Comparison of ENCODE assay signal across 12 cellular contexts in genomic region chr7:66542528-66543373, GRCh38.
DNase-seq lines count a peak whose midpoint lies in the region; ATAC-seq and TF ChIP-seq lines count a peak whose summit lies in the region.
"Had no signal": no experiment of that assay in that cellular context is flagged by ENCODE, and none has a peak within 500 bp of the region (broad histone marks: within the 10 kb centered on the region; RNA-seq: fewer than 3 reads in every experiment).

No MANE protein-coding gene starts in this region.

- no peaks in the 10 kb centered on the region for H3K27me3 ChIP-seq in right cardiac atrium (ENCODE audit: control insufficient read depth, insufficient read depth)
- no peaks in the 10 kb centered on the region for H3K27me3 ChIP-seq in thyroid gland

- peak; percentile 49 to 51 for ATAC-seq in activated naive CD4-positive, alpha-beta T cell treated with anti-CD3 and anti-CD28 coated beads, Interleukin-2, amount 50 U/mL, for 72 hours
- ATAC-seq in right cardiac atrium (peak; percentile 44 to 71), GM19395 (IDR thresholded peaks at IDR 0.05; ENCODE audit: unreplicated experiment) (no peak)

- H3K4me1 Mint-ChIP-seq in activated naive CD4-positive, alpha-beta T cell treated with anti-CD3 and anti-CD28 coated beads, Interleukin-2, amount 10 ng/mL, durations not matched to agents 7 days and 5 days = no peaks in the 10 kb centered on the region
- H3K4me1 Mint-ChIP-seq in activated T-helper 2 cell treated with anti-CD3 and anti-CD28 coated beads, Interferon-gamma antibody, Interleukin-2, Interleukin-4, amounts not matched to agents 10 μg/mL and 5 μg/mL and 100 μg/mL, durations not matched to agents 14 hours and 24 hours and 36 hours (ENCODE audit: low read depth) = peaks cover 3% of the 10 kb centered on the region
- H3K4me1 Mint-ChIP-seq: B cell had no signal

- H3K9me3 ChIP-seq in right cardiac atrium (ENCODE audit: control insufficient read depth, low read length) = no peaks in the 10 kb centered on the region
- no peaks in the 10 kb centered on the region for H3K9me3 ChIP-seq in thyroid gland
- H3K9me3 ChIP-seq: lower lobe of right lung had no signal

- 61% methylated on average over 19 of the region's 19 CpGs for WGBS in right cardiac atrium
- 55 to 59% methylated on average over 19 of the region's 19 CpGs for WGBS in thyroid gland, 2 donors

- H3K27ac ChIP-seq in right cardiac atrium (ENCODE audit: low read length) (no peak overlapping the region), thyroid gland (peak overlapping the region in 1 of 3 donors; percentile 24)
- H3K27ac ChIP-seq: epithelial cell of prostate, lower lobe of right lung had no signal

- H3K36me3 Mint-ChIP-seq in activated naive CD4-positive, alpha-beta T cell treated with anti-CD3 and anti-CD28 coated beads, Interleukin-2, amount 50 U/mL, for 72 hours = no peaks in the 10 kb centered on the region
- peaks cover 10% of the 10 kb centered on the region for H3K36me3 Mint-ChIP-seq in activated naive CD4-positive, alpha-beta T cell treated with anti-CD3 and anti-CD28 coated beads, Interleukin-2, amount 10 ng/mL, durations not matched to agents 7 days and 5 days
- peaks cover 15% of the 10 kb centered on the region for H3K36me3 Mint-ChIP-seq in activated T-helper 2 cell treated with anti-CD3 and anti-CD28 coated beads, Interferon-gamma antibody, Interleukin-2, Interleukin-4, amounts not matched to agents 10 μg/mL and 5 μg/mL and 100 μg/mL, durations not matched to agents 14 hours and 24 hours and 36 hours (ENCODE audit: low read depth)

- TF ChIP-seq CTCF in thyroid gland (IDR thresholded peaks at IDR 0.05) (no peak), GM20000 (IDR thresholded peaks at IDR 0.05; ENCODE audit: extremely low read depth, missing control alignments) (no peak)

- H3K4me3 Mint-ChIP-seq in activated naive CD4-positive, alpha-beta T cell treated with anti-CD3 and anti-CD28 coated beads, Interleukin-2, amount 10 ng/mL, durations not matched to agents 7 days and 5 days = no peak overlapping the region
- H3K4me3 Mint-ChIP-seq in activated T-helper 2 cell treated with anti-CD3 and anti-CD28 coated beads, Interferon-gamma antibody, Interleukin-2, Interleukin-4, amounts not matched to agents 10 μg/mL and 5 μg/mL and 100 μg/mL, durations not matched to agents 14 hours and 24 hours and 36 hours (ENCODE audit: low read depth) = no peak overlapping the region
- H3K4me3 Mint-ChIP-seq: B cell had no signal

- H3K4me3 ChIP-seq in right cardiac atrium (ENCODE audit: low read length) (no peak overlapping the region), thyroid gland (replicated peaks in 1 of 3) (no peak overlapping the region)
- H3K4me3 ChIP-seq: lower lobe of right lung had no signal

- H3K36me3 ChIP-seq in thyroid gland = peaks cover 8 to 19% of the 10 kb centered on the region in 2 donors

- CTCF ChIA-PET in activated naive CD4-positive, alpha-beta T cell treated with anti-CD3 and anti-CD28 coated beads, Interleukin-2, amount 10 ng/mL, durations not matched to agents 7 days and 5 days (lab: Charles Lee) = no interaction called here

- no peak for TF ChIP-seq POLR2A in thyroid gland (IDR thresholded peaks at IDR 0.05)
- TF ChIP-seq POLR2A in erythroblast (IDR thresholded peaks at IDR 0.05; ENCODE audit: low read length) = no peak

- H3K9me3 Mint-ChIP-seq in activated naive CD4-positive, alpha-beta T cell treated with anti-CD3 and anti-CD28 coated beads, Interleukin-2, amount 50 U/mL, for 72 hours = no peaks in the 10 kb centered on the region
- no peaks in the 10 kb centered on the region for H3K9me3 Mint-ChIP-seq in activated naive CD4-positive, alpha-beta T cell treated with anti-CD3 and anti-CD28 coated beads, Interleukin-2, amount 10 ng/mL, durations not matched to agents 7 days and 5 days
- no peaks in the 10 kb centered on the region for H3K9me3 Mint-ChIP-seq in activated T-helper 2 cell treated with anti-CD3 and anti-CD28 coated beads, Interferon-gamma antibody, Interleukin-2, Interleukin-4, amounts not matched to agents 10 μg/mL and 5 μg/mL and 100 μg/mL, durations not matched to agents 14 hours and 24 hours and 36 hours

- intact Hi-C loops in activated T-helper 2 cell treated with anti-CD3 and anti-CD28 coated beads, Interferon-gamma antibody, Interleukin-2, Interleukin-4, amounts not matched to agents 10 μg/mL and 5 μg/mL and 100 μg/mL, durations not matched to agents 14 hours and 24 hours and 36 hours (cut with micrococcal nuclease) = no loop called here
- intact Hi-C loops in right cardiac atrium (cut with DNase I) = no loop called here
- intact Hi-C loops in thyroid gland (cut with DNase I) = no loop called here

- H3K27ac Mint-ChIP-seq in activated naive CD4-positive, alpha-beta T cell treated with anti-CD3 and anti-CD28 coated beads, Interleukin-2, amount 50 U/mL, for 72 hours = peak overlapping the region; percentile 7 to 63
- no peak overlapping the region for H3K27ac Mint-ChIP-seq in activated naive CD4-positive, alpha-beta T cell treated with anti-CD3 and anti-CD28 coated beads, Interleukin-2, amount 10 ng/mL, durations not matched to agents 7 days and 5 days
- H3K27ac Mint-ChIP-seq in activated T-helper 2 cell treated with anti-CD3 and anti-CD28 coated beads, Interferon-gamma antibody, Interleukin-2, Interleukin-4, amounts not matched to agents 10 μg/mL and 5 μg/mL and 100 μg/mL, durations not matched to agents 14 hours and 24 hours and 36 hours = peak overlapping the region; percentile 19
- H3K27ac Mint-ChIP-seq: B cell had no signal

- no peaks in the 10 kb centered on the region for H3K27me3 Mint-ChIP-seq in activated naive CD4-positive, alpha-beta T cell treated with anti-CD3 and anti-CD28 coated beads, Interleukin-2, amount 10 ng/mL, durations not matched to agents 7 days and 5 days
- no peaks in the 10 kb centered on the region for H3K27me3 Mint-ChIP-seq in activated T-helper 2 cell treated with anti-CD3 and anti-CD28 coated beads, Interferon-gamma antibody, Interleukin-2, Interleukin-4, amounts not matched to agents 10 μg/mL and 5 μg/mL and 100 μg/mL, durations not matched to agents 14 hours and 24 hours and 36 hours (ENCODE audit: low read depth)
- H3K27me3 Mint-ChIP-seq: B cell had no signal

- DNase-seq in activated naive CD4-positive, alpha-beta T cell treated with anti-CD3 and anti-CD28 coated beads, Interleukin-2, amount 50 U/mL, for 72 hours (ENCODE audit: low spot score in 2 of 2) = no peak
- no peak for DNase-seq in activated naive CD4-positive, alpha-beta T cell treated with anti-CD3 and anti-CD28 coated beads, Interleukin-2, amount 10 ng/mL, durations not matched to agents 7 days and 5 days
- DNase-seq in activated T-helper 2 cell treated with anti-CD3 and anti-CD28 coated beads, Interferon-gamma antibody, Interleukin-2, Interleukin-4, amounts not matched to agents 10 μg/mL and 5 μg/mL and 100 μg/mL, durations not matched to agents 14 hours and 24 hours and 36 hours (ENCODE audit: low spot score) = no peak
- DNase-seq in right cardiac atrium = peak in 1 of 3 donors; percentile 64
- peak; percentile 53 to 64 for DNase-seq in thyroid gland
- DNase-seq in erythroblast (lab: John Stamatoyannopoulos, UW) = no peak
- no peak for DNase-seq in GM20000 (ENCODE audit: low spot score)
- DNase-seq: activated gamma-delta T cell treated with Interleukin-2 at 50 U/mL for 16 hours, lower lobe of right lung had no signal

- H3K4me1 ChIP-seq in right cardiac atrium (ENCODE audit: control insufficient read depth, insufficient read depth, low read length) (peaks cover 3% of the 10 kb centered on the region), thyroid gland (peaks cover 0 to 11% of the 10 kb centered on the region in 2 donors)
- H3K4me1 ChIP-seq: lower lobe of right lung had no signal

Comparison
In these comparisons a context has a peak if more than half of its experiments do, and no peak if none do; other contexts are left out.
1. DNase-seq: peak in thyroid gland (2 of 2); none in activated naive CD4-positive, alpha-beta T cell treated with anti-CD3 and anti-CD28 coated beads, Interleukin-2, amount 50 U/mL, for 72 hours (0 of 2), activated naive CD4-positive, alpha-beta T cell treated with anti-CD3 and anti-CD28 coated beads, Interleukin-2, amount 10 ng/mL, durations not matched to agents 7 days and 5 days (single experiment), activated T-helper 2 cell treated with anti-CD3 and anti-CD28 coated beads, Interferon-gamma antibody, Interleukin-2, Interleukin-4, amounts not matched to agents 10 μg/mL and 5 μg/mL and 100 μg/mL, durations not matched to agents 14 hours and 24 hours and 36 hours (single experiment), erythroblast (0 of 2) and GM20000 (single experiment).